1 cellular context compared by ENCODE assay signal in genomic region chr7:142797342-142797798, GRCh38.
TF ChIP-seq lines count a peak whose summit lies in the region.

No MANE protein-coding gene starts in this region.

TF ChIP-seq in GM12878, 131 proteins besides CTCF, POLR2A, EP300 and RAD21 (continued from another document):
- 0 out of 2 replicates have a peak, but pooled peaks have one; percentile 4 for TF ChIP-seq ZBTB40 (IDR thresholded peaks at IDR 0.05; ENCODE audit: borderline replicate concordance)
- TF ChIP-seq CEBPZ (IDR thresholded peaks at IDR 0.05; ENCODE audit: low read depth, low read length): no peak
- 0 out of 2 replicates have a peak, but pooled peaks have one; percentile 14 for TF ChIP-seq TAF1 (IDR thresholded peaks at IDR 0.05; ENCODE audit: borderline replicate concordance, low read depth, low read length)
